Comparison of ENCODE assay signal across 2 cellular contexts in genomic region chr11:36103933-36104530, GRCh38.
TF ChIP-seq lines count a peak whose summit lies in the region.

No MANE protein-coding gene starts in this region.

TF ChIP-seq in H1, 55 proteins besides CTCF, POLR2A, EP300 and RAD21:
- no peak for TF ChIP-seq JUN (IDR thresholded peaks at IDR 0.05; ENCODE audit: low read depth, low read length)
- no peak for TF ChIP-seq EGR1 (IDR thresholded peaks at IDR 0.05; ENCODE audit: borderline replicate concordance, low read depth, low read length)
- TF ChIP-seq EZH2 (IDR thresholded peaks at IDR 0.05; ENCODE audit: low read depth, low read length, severe bottlenecking) = no peak
- no peak for TF ChIP-seq TAF1 (IDR thresholded peaks at IDR 0.05; ENCODE audit: low read depth, low read length)
- TF ChIP-seq CBX8 (IDR thresholded peaks at IDR 0.05; ENCODE audit: borderline replicate concordance, low read depth, low read length) = no peak

TF ChIP-seq in HepG2, 621 proteins besides CTCF, POLR2A, EP300 and RAD21:
- TF ChIP-seq BATF2 (CRISPR knock-in tag; IDR thresholded peaks at IDR 0.05) (no peak), CEBPZ (IDR thresholded peaks at IDR 0.05; ENCODE audit: low read length) (no peak), ZC3H4 (CRISPR knock-in tag; IDR thresholded peaks at IDR 0.05; ENCODE audit: borderline replicate concordance) (no peak), SSRP1 (CRISPR knock-in tag; IDR thresholded peaks at IDR 0.05) (no peak), ZFP41 (CRISPR knock-in tag; IDR thresholded peaks at IDR 0.05; ENCODE audit: borderline replicate concordance) (no peak), ZGPAT (CRISPR knock-in tag; IDR thresholded peaks at IDR 0.05) (no peak), ZBTB10 (CRISPR knock-in tag; IDR thresholded peaks at IDR 0.05; ENCODE audit: borderline replicate concordance) (no peak), HNF4G (IDR thresholded peaks at IDR 0.05; ENCODE audit: borderline replicate concordance, low read depth, low read length) (no peak), HNF4G (CRISPR knock-in tag; IDR thresholded peaks at IDR 0.05; ENCODE audit: borderline replicate concordance, low read depth) (no peak), ZSCAN20 (CRISPR knock-in tag; IDR thresholded peaks at IDR 0.05; ENCODE audit: borderline replicate concordance) (no peak), RORA (CRISPR knock-in tag; IDR thresholded peaks at IDR 0.05) (no peak), KAT7 (CRISPR knock-in tag; IDR thresholded peaks at IDR 0.05; ENCODE audit: borderline replicate concordance) (no peak), KDM2A (CRISPR knock-in tag; IDR thresholded peaks at IDR 0.05; ENCODE audit: borderline replicate concordance, low read depth) (no peak), RELA (CRISPR knock-in tag; IDR thresholded peaks at IDR 0.05) (no peak), ZNF775 (CRISPR knock-in tag; IDR thresholded peaks at IDR 0.05; ENCODE audit: borderline replicate concordance) (no peak)
